In the genomic region with DNA sequence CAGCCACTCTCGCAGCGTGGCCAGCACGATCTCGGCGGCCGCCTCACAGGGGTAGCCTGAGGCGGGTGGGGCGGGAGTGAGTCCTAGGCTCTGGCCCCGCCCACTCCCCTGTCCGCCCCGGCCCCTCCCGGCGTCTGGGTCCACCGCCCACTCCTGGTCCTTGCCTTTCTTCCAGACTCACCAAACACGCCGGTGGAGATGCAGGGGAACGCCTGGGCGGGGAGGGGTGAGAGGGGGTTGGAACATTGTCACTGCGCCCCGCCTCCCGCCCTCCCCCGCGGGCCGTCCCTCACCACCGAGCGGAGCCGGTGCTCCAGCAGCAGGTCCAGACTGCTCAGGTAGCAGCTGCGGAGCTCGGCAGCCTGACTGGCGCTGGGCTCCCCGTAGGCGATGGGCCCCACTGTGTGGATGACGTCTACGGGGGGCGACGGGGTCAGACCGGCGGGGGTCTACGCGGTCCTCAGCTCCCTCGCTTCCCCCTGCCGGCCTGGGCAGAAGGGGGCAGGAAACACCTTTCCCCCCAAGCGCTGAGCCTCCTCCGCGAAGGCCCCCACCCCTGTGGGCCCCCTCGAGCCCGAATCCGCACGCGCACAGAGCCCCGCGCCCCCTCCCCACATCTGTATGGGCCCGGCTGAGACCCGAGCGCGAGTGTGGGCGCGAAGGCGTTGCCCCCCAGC, we compare ENCODE assay signal across 8 cellular contexts. TPM values are rescaled to one million over a fixed set of nuclear protein-coding genes. Genes with fewer than 3 reads are reported as not detected.
DNase-seq lines count a peak whose midpoint lies in the region; ATAC-seq and TF ChIP-seq lines count a peak whose summit lies in the region.

No MANE protein-coding gene starts in this region.

- H3K4me1 ChIP-seq in HUES48 (ENCODE audit: control insufficient read depth, insufficient read depth, low read length) (peaks cover 8% of the 10 kb centered on the region; the same call in 1 of the 2 replicates), thoracic aorta (ENCODE audit: control insufficient read depth in 1 of 2, low read depth in 2 of 2) (peaks cover 12 to 23% of the 10 kb centered on the region in 2 donors)

- no peak for TF ChIP-seq CTCF in thoracic aorta (IDR thresholded peaks at IDR 0.05)

- peaks cover 34% of the 10 kb centered on the region for H3K36me3 ChIP-seq in HUES48 (ENCODE audit: control insufficient read depth, insufficient read depth, low read length)
- peaks cover 15% of the 10 kb centered on the region for H3K36me3 ChIP-seq in thoracic aorta

- peak; percentile 34 to 70 for ATAC-seq in natural killer cell treated with Interleukin-12 subunit alpha and Interleukin-12 subunit beta and Interleukin-15 and Interleukin-18, amount 100 ng/mL, for 72 hours
- ATAC-seq in thoracic aorta (ENCODE audit: insufficient number of reproducible peaks, low FRiP score, low read depth) = no peak

- H3K27ac Mint-ChIP-seq in natural killer cell treated with Interleukin-12 subunit alpha and Interleukin-12 subunit beta and Interleukin-15 and Interleukin-18, amount 100 ng/mL, for 72 hours = no peak overlapping the region

- no peaks in the 10 kb centered on the region for H3K9me3 ChIP-seq in HUES48 (ENCODE audit: control insufficient read depth, insufficient read depth, low read length)
- H3K9me3 ChIP-seq in thoracic aorta = no peaks in the 10 kb centered on the region

- H3K27me3 ChIP-seq in HUES48 (ENCODE audit: control insufficient read depth, insufficient read depth, low read length) (peaks cover 25% of the 10 kb centered on the region), thoracic aorta (replicated peaks; ENCODE audit: insufficient read depth) (no peaks in the 10 kb centered on the region)

- H3K27me3 Mint-ChIP-seq in natural killer cell treated with Interleukin-12 subunit alpha and Interleukin-12 subunit beta and Interleukin-15 and Interleukin-18, amount 100 ng/mL, for 72 hours = peaks cover 0 to 3% of the 10 kb centered on the region in 2 donors

- H3K4me3 ChIP-seq in HUES48 (ENCODE audit: low read depth, low read length) = peak overlapping the region; percentile 69
- H3K4me3 ChIP-seq in thoracic aorta = peak overlapping the region; percentile 70

- no peak overlapping the region for H3K9ac ChIP-seq in HUES48 (ENCODE audit: low read depth, low read length)

- H3K27ac ChIP-seq in HUES48 (ENCODE audit: low read depth, low read length) (peak overlapping the region; percentile 35), thoracic aorta (no peak overlapping the region)

- H3K9me3 Mint-ChIP-seq in natural killer cell treated with Interleukin-12 subunit alpha and Interleukin-12 subunit beta and Interleukin-15 and Interleukin-18, amount 100 ng/mL, for 72 hours = no peaks in the 10 kb centered on the region

- H3K4me3 Mint-ChIP-seq in natural killer cell treated with Interleukin-12 subunit alpha and Interleukin-12 subunit beta and Interleukin-15 and Interleukin-18, amount 100 ng/mL, for 72 hours = no peak overlapping the region

- peaks cover 6% of the 10 kb centered on the region for H3K36me3 Mint-ChIP-seq in natural killer cell treated with Interleukin-12 subunit alpha and Interleukin-12 subunit beta and Interleukin-15 and Interleukin-18, amount 100 ng/mL, for 72 hours

- peak; percentile 62 to 64 for DNase-seq in activated CD4-positive, alpha-beta T cell treated with anti-CD3 and anti-CD28 coated beads, Interleukin-2, amount 50 U/mL, for 4 hours
- DNase-seq in effector CD8-positive, alpha-beta T cell (lab: John Stamatoyannopoulos, UW) = peak; percentile 46
- peak; percentile 71 for DNase-seq in natural killer cell treated with Interleukin-12 subunit alpha and Interleukin-12 subunit beta and Interleukin-15 and Interleukin-18, amount 100 ng/mL, for 72 hours (ENCODE audit: low spot score)
- DNase-seq in thoracic aorta (ENCODE audit: low spot score) (peak; percentile 16), mesenteric fat pad (ENCODE audit: low spot score) (no peak), SIG-M5 treated with dmso at 0.1 percent for 504 hours (lab: John Stamatoyannopoulos, UW; ENCODE audit: unreplicated experiment) (no peak), SKM-1 (lab: John Stamatoyannopoulos, UW; ENCODE audit: unreplicated experiment) (no peak)

- peaks cover 0 to 8% of the 10 kb centered on the region in 2 donors for H3K4me1 Mint-ChIP-seq in natural killer cell treated with Interleukin-12 subunit alpha and Interleukin-12 subunit beta and Interleukin-15 and Interleukin-18, amount 100 ng/mL, for 72 hours (ENCODE audit: low read depth in 2 of 2)

RNA-seq across cellular contexts. Expression of gene OTUB1, which starts 13.2 kb away (rescaled TPM):
- 10 to 100 TPM; 87.8 to 96.6 TPM for total RNA-seq in natural killer cell treated with Interleukin-12 subunit alpha and Interleukin-12 subunit beta and Interleukin-15 and Interleukin-18, amount 100 ng/mL, for 72 hours
- total RNA-seq in thoracic aorta (10 to 100 TPM; 37.7 to 85.6 TPM), mesenteric fat pad (44.3 TPM)

RNA-seq across cellular contexts. Expression of gene COX8A, which starts 25.1 kb away (rescaled TPM):
- total RNA-seq in natural killer cell treated with Interleukin-12 subunit alpha and Interleukin-12 subunit beta and Interleukin-15 and Interleukin-18, amount 100 ng/mL, for 72 hours = 100 to 1,000 TPM; 383 to 427 TPM
- total RNA-seq in thoracic aorta (100 to 1,000 TPM; 178 to 469 TPM), mesenteric fat pad (249 TPM)

RNA-seq across cellular contexts. Expression of gene FLRT1, which starts 36.2 kb away (rescaled TPM):
- not detected for total RNA-seq in natural killer cell treated with Interleukin-12 subunit alpha and Interleukin-12 subunit beta and Interleukin-15 and Interleukin-18, amount 100 ng/mL, for 72 hours
- total RNA-seq in thoracic aorta (under 1 TPM in 1 of 2 donors, not detected in 1; 0.41 TPM), mesenteric fat pad (not detected)

Comparison
In these comparisons a context has a peak if more than half of its experiments do, and no peak if none do; other contexts are left out.
1. DNase-seq: peak in activated CD4-positive, alpha-beta T cell treated with anti-CD3 and anti-CD28 coated beads, Interleukin-2, amount 50 U/mL, for 4 hours (2 of 2), effector CD8-positive, alpha-beta T cell (single experiment), natural killer cell treated with Interleukin-12 subunit alpha and Interleukin-12 subunit beta and Interleukin-15 and Interleukin-18, amount 100 ng/mL, for 72 hours (single experiment) and thoracic aorta (single experiment); none in mesenteric fat pad (single experiment), SIG-M5 treated with dmso at 0.1 percent for 504 hours (single experiment) and SKM-1 (single experiment).